In the genomic region with DNA sequence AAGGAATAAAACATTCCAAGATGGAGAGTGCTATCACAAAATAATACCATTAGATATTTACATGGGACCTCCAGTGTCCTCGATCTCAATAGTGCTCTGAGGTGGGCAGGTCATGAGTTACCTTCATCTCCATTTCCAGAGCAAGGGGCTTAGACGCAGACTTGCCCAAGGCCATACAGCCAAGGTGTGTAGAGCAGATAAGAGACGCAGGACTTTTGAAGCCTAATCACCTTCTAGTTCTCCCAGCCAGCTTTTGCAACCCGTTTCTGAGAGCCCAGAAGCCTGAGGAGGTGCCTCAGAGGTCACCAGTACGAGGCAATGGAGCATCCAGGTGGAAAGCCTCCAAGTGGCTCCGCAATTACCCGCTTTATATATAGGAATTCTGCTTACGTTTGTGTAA, we compare ENCODE assay signal across 29 cellular contexts.
"Had no signal": no experiment of that assay in that cellular context is flagged by ENCODE, and none has a peak within 500 bp of the region (broad histone marks: within the 10 kb centered on the region; RNA-seq: fewer than 3 reads in every experiment).

No MANE protein-coding gene starts in this region.

- DNase-seq: colonic mucosa; cortex of kidney; dermis blood vessel endothelial cell; dorsolateral prefrontal cortex; effector CD4-positive, alpha-beta T cell; effector CD8-positive, alpha-beta T cell; effector memory CD4-positive, alpha-beta T cell; effector memory CD8-positive, alpha-beta T cell; endodermal cell; erythroblast; esophagus squamous epithelium; foreskin fibroblast; foreskin keratinocyte; foreskin melanocyte; gastrocnemius medialis; glutamatergic neuron; head of caudate nucleus; heart left ventricle; heart right ventricle had no signal

- H3K4me3 Mint-ChIP-seq: dendritic cell treated with granulocyte-macrophage colony-stimulating factor and Interleukin-4, amounts not matched to agents 40 ng/mL and 50 ng/mL, for 4 days; effector memory CD8-positive, alpha-beta T cell; endodermal cell had no signal

- H3K36me3 ChIP-seq: colonic mucosa, esophagus muscularis mucosa, esophagus squamous epithelium, gastrocnemius medialis, gastroesophageal sphincter, heart left ventricle, heart right ventricle had no signal

- H3K4me1 Mint-ChIP-seq: endodermal cell had no signal

- H3K9me3 Mint-ChIP-seq: dendritic cell treated with granulocyte-macrophage colony-stimulating factor and Interleukin-4, amounts not matched to agents 40 ng/mL and 50 ng/mL, for 4 days; effector memory CD8-positive, alpha-beta T cell had no signal

- ATAC-seq: effector memory CD8-positive, alpha-beta T cell; esophagus mucosa; foreskin keratinocyte; gastrocnemius medialis; gastroesophageal sphincter; heart left ventricle; heart right ventricle had no signal

- H3K27me3 ChIP-seq: colonic mucosa, foreskin keratinocyte, gastrocnemius medialis had no signal

- H3K4me3 ChIP-seq: colonic mucosa, coronary artery, dorsolateral prefrontal cortex, esophagus muscularis mucosa, esophagus squamous epithelium, gastrocnemius medialis, gastroesophageal sphincter, heart left ventricle, heart right ventricle had no signal

- H3K27ac Mint-ChIP-seq: dendritic cell treated with granulocyte-macrophage colony-stimulating factor and Interleukin-4, amounts not matched to agents 40 ng/mL and 50 ng/mL, for 4 days; effector memory CD8-positive, alpha-beta T cell; endodermal cell had no signal

- H3K27ac ChIP-seq: colonic mucosa, coronary artery, dorsolateral prefrontal cortex, epithelial cell of prostate, esophagus muscularis mucosa, esophagus squamous epithelium, foreskin keratinocyte, gastrocnemius medialis, gastroesophageal sphincter, heart left ventricle, heart right ventricle had no signal

- H3K9me3 ChIP-seq: colonic mucosa, esophagus muscularis mucosa, esophagus squamous epithelium, gastrocnemius medialis, gastroesophageal sphincter, heart left ventricle, heart right ventricle had no signal

- FAIRE-seq: colon, endometrium, endothelial cell of umbilical vein, frontal cortex had no signal

- H3K4me1 ChIP-seq: colonic mucosa, esophagus muscularis mucosa, esophagus squamous epithelium, foreskin keratinocyte, gastrocnemius medialis, gastroesophageal sphincter, heart left ventricle, heart right ventricle had no signal
